Comparison of ENCODE assay signal across 8 cellular contexts in genomic region chr17:44197980-44198720, GRCh38. TPM values are rescaled to one million over a fixed set of nuclear protein-coding genes. Genes with fewer than 3 reads are reported as not detected.
DNase-seq lines count a peak whose midpoint lies in the region; TF ChIP-seq lines count a peak whose summit lies in the region.

No MANE protein-coding gene starts in this region.

- peak overlapping the region; percentile 49 for H2BK120ac ChIP-seq in mesendoderm (ENCODE audit: low read depth, low read length)

- H3K4me2 ChIP-seq in SU-DHL-6 (ENCODE audit: low read depth, low read length, poor library complexity, severe bottlenecking) (peak overlapping the region; percentile 99), mesendoderm (ENCODE audit: low read length) (peak overlapping the region; percentile 90)

- peak overlapping the region; percentile 69 for H3K4me3 ChIP-seq in BJ (ENCODE audit: low read depth, low read length)
- peak overlapping the region; percentile 88 for H3K4me3 ChIP-seq in H7 (ENCODE audit: insufficient read depth, low read depth, low read length)
- H3K4me3 ChIP-seq in SU-DHL-6 (ENCODE audit: insufficient read depth, low read length, poor library complexity, severe bottlenecking): peak overlapping the region; percentile 90
- peak overlapping the region; percentile 73 for H3K4me3 ChIP-seq in choroid plexus epithelial cell (ENCODE audit: low read depth, low read length)
- H3K4me3 ChIP-seq in mesendoderm (ENCODE audit: low read length): peak overlapping the region; percentile 86

- H3K9ac ChIP-seq in SU-DHL-6 (ENCODE audit: low read length) (peak overlapping the region; percentile 96), mesendoderm (ENCODE audit: low read length) (peak overlapping the region; percentile 97)

- H4K5ac ChIP-seq in mesendoderm (ENCODE audit: low read length): no peak overlapping the region

- no peak overlapping the region for H2BK15ac ChIP-seq in mesendoderm (replicated peaks; ENCODE audit: low read depth)

- peaks cover 2% of the 10 kb centered on the region for H3K4me1 ChIP-seq in mesendoderm (ENCODE audit: control insufficient read depth, low read depth, low read length)

- no peak overlapping the region for H2AK5ac ChIP-seq in mesendoderm (ENCODE audit: low read length)

- peaks cover 14% of the 10 kb centered on the region; the same call in 1 of the 2 replicates for H3F3A ChIP-seq in SU-DHL-6 (ENCODE audit: insufficient read depth)

- peaks cover 27% of the 10 kb centered on the region for H3K36me3 ChIP-seq in BJ (ENCODE audit: control insufficient read depth, insufficient read depth, low read length)
- H3K36me3 ChIP-seq in H7 (replicated peaks; ENCODE audit: control insufficient read depth, insufficient read depth, low read length): peaks cover 33% of the 10 kb centered on the region
- 0 out of 2 replicates have a peak, but pooled peaks cover 3% of the 10 kb centered on the region for H3K36me3 ChIP-seq in SU-DHL-6 (ENCODE audit: low read length)
- H3K36me3 ChIP-seq in mesendoderm (ENCODE audit: control insufficient read depth, insufficient read depth, low read length): peaks cover 11% of the 10 kb centered on the region

- TF ChIP-seq CTCF in BJ (IDR thresholded peaks at IDR 0.05; ENCODE audit: insufficient read depth, low read depth, low read length): peak; percentile 26; the same call in 1 of the 2 replicates
- TF ChIP-seq CTCF in SU-DHL-6 (IDR thresholded peaks at IDR 0.05; ENCODE audit: insufficient read depth, low read length, poor library complexity, severe bottlenecking): no peak
- TF ChIP-seq CTCF in choroid plexus epithelial cell (conservative IDR thresholded peaks at IDR 0.05; ENCODE audit: low read depth, low read length): peak; percentile 30

- no peaks in the 10 kb centered on the region for H3K9me2 ChIP-seq in SU-DHL-6 (replicated peaks; ENCODE audit: insufficient read depth, low read length)

- peak overlapping the region; percentile 90 for H3K56ac ChIP-seq in mesendoderm (ENCODE audit: low read length)

- CTCF ChIA-PET in BJ (lab: Yijun Ruan, JAX): interaction anchor here (0.6 to 3.2 kb wide), 6 partner anchors 12 to 346 kb away, joined by 3 to 19 read pairs (median 5); partner anchors contain the start of gene GRN

- H2BK5ac ChIP-seq in mesendoderm (ENCODE audit: low read length): no peak overlapping the region

- peak overlapping the region; percentile 91 for H3K18ac ChIP-seq in mesendoderm (ENCODE audit: low read length)

- H3K23ac ChIP-seq in mesendoderm (ENCODE audit: low read length): no peak overlapping the region

- peak overlapping the region; percentile 92 for H3K27ac ChIP-seq in SU-DHL-6 (ENCODE audit: low read depth, low read length)
- H3K27ac ChIP-seq in mesendoderm (ENCODE audit: low read depth, low read length): peak overlapping the region; percentile 98

- no peaks in the 10 kb centered on the region for H3K27me3 ChIP-seq in BJ (ENCODE audit: control insufficient read depth, insufficient read depth, low read length)
- H3K27me3 ChIP-seq in H7 (ENCODE audit: control insufficient read depth, insufficient read depth, low read length): no peaks in the 10 kb centered on the region
- H3K27me3 ChIP-seq in SU-DHL-6 (ENCODE audit: low read length): no peaks in the 10 kb centered on the region
- no peaks in the 10 kb centered on the region for H3K27me3 ChIP-seq in mesendoderm (ENCODE audit: insufficient read depth, low read length, poor library complexity)

- DNase-seq in BJ (ENCODE audit: low read depth): no peak
- DNase-seq in H7: peak; percentile 72
- DNase-seq in choroid plexus epithelial cell (ENCODE audit: low read depth): peak; percentile 60
- DNase-seq in mesendoderm: peak; percentile 42
- DNase-seq in ureter (ENCODE audit: low spot score): peak; percentile 75
- no peak for DNase-seq in NCI-H187 treated with DMSO at 0.1 percent for 48 hours (lab: John Stamatoyannopoulos, UW)
- DNase-seq in mesenteric fat pad (ENCODE audit: low spot score): no peak

- POLR2A ChIA-PET in BJ (lab: Charles Lee): no interaction called here

- no peaks in the 10 kb centered on the region for H3K9me3 ChIP-seq in SU-DHL-6 (ENCODE audit: insufficient read depth, low read length)

- WGBS in mesendoderm (ENCODE audit: extremely low coverage, insufficient coverage, low lambda C conversion rate): no CpG with 5 or more reads among the region's 11 CpGs

- peak overlapping the region; percentile 70 for H3K4ac ChIP-seq in mesendoderm (ENCODE audit: low read depth, low read length)

- no peak overlapping the region for H2AFZ ChIP-seq in SU-DHL-6 (ENCODE audit: low read depth, low read length, severe bottlenecking)

- H3K79me2 ChIP-seq in SU-DHL-6 (ENCODE audit: insufficient read depth, low read length) (peaks cover 21% of the 10 kb centered on the region), mesendoderm (ENCODE audit: control insufficient read depth, insufficient read depth, low read length) (peaks cover 23% of the 10 kb centered on the region)

- peaks cover 13% of the 10 kb centered on the region for H3K79me1 ChIP-seq in mesendoderm (ENCODE audit: low read length)

- H4K20me1 ChIP-seq in SU-DHL-6 (ENCODE audit: low read depth, low read length): no peaks in the 10 kb centered on the region

- H4K8ac ChIP-seq in mesendoderm (ENCODE audit: low read depth, low read length): peak overlapping the region; percentile 78

RNA-seq across cellular contexts. Expression of gene ATXN7L3, which starts 1.5 kb away (rescaled TPM):
- polyA plus RNA-seq in BJ (2011; rRNA removed): 47.0 and 53.9 TPM in 2 replicates
- polyA minus RNA-seq in BJ (2011; rRNA and poly(A)+ RNA removed): 35.2 and 50.0 TPM in 2 replicates
- 80.6 and 83.4 TPM in 2 replicates for total RNA-seq in H7 (2014; rRNA removed; shearing (Covaris generic))
- 48.5 TPM for polyA plus RNA-seq in mesendoderm (2013, experiment 1 of 2)
- 47.5 TPM for polyA plus RNA-seq in mesendoderm (2013, experiment 2 of 2)
- total RNA-seq in ureter (66.7 TPM), mesenteric fat pad (64.5 TPM)

RNA-seq across cellular contexts. Expression of gene TMUB2, which starts 11.4 kb away (rescaled TPM):
- 43.8 and 64.0 TPM in 2 replicates for polyA plus RNA-seq in BJ (2011; rRNA removed)
- polyA minus RNA-seq in BJ (2011; rRNA and poly(A)+ RNA removed): 23.4 and 24.8 TPM in 2 replicates
- 19.1 and 25.7 TPM in 2 replicates for total RNA-seq in H7 (2014; rRNA removed; shearing (Covaris generic))
- polyA plus RNA-seq in mesendoderm (2013, experiment 1 of 2): 11.7 TPM
- polyA plus RNA-seq in mesendoderm (2013, experiment 2 of 2): 11.4 TPM
- total RNA-seq in ureter: 41.4 TPM
- 35.8 TPM for total RNA-seq in mesenteric fat pad

RNA-seq across cellular contexts. Expression of gene UBTF, which starts 21.3 kb away (rescaled TPM):
- 19.8 and 21.1 TPM in 2 replicates for polyA plus RNA-seq in BJ (2011; rRNA removed)
- 18.7 TPM in 2 replicates for polyA minus RNA-seq in BJ (2011; rRNA and poly(A)+ RNA removed)
- total RNA-seq in H7 (2014; rRNA removed; shearing (Covaris generic)): 63.3 and 66.2 TPM in 2 replicates
- 78.1 TPM for polyA plus RNA-seq in mesendoderm (2013, experiment 1 of 2)
- polyA plus RNA-seq in mesendoderm (2013, experiment 2 of 2): 78.4 TPM
- total RNA-seq in ureter (108 TPM), mesenteric fat pad (41.2 TPM)

RNA-seq across cellular contexts. Expression of gene ASB16, which starts 27.6 kb away (rescaled TPM):
- polyA plus RNA-seq in BJ (2011; rRNA removed): 0.04 TPM in 1 of 2 replicates, not detected in the other
- 0.10 TPM in 1 of 2 replicates, not detected in the other for polyA minus RNA-seq in BJ (2011; rRNA and poly(A)+ RNA removed)
- 0.17 TPM in 1 of 2 replicates, not detected in the other for total RNA-seq in H7 (2014; rRNA removed; shearing (Covaris generic))
- polyA plus RNA-seq in mesendoderm (2013, experiment 1 of 2): not detected
- not detected for polyA plus RNA-seq in mesendoderm (2013, experiment 2 of 2)
- total RNA-seq in ureter: 0.36 TPM
- total RNA-seq in mesenteric fat pad: not detected

RNA-seq across cellular contexts. Expression of gene HROB, which starts 56.4 kb away (rescaled TPM):
- 2.1 and 3.4 TPM in 2 replicates for polyA plus RNA-seq in BJ (2011; rRNA removed)
- polyA minus RNA-seq in BJ (2011; rRNA and poly(A)+ RNA removed): 6.8 and 7.0 TPM in 2 replicates
- 12.9 and 15.7 TPM in 2 replicates for total RNA-seq in H7 (2014; rRNA removed; shearing (Covaris generic))
- 10.7 TPM for polyA plus RNA-seq in mesendoderm (2013, experiment 1 of 2)
- polyA plus RNA-seq in mesendoderm (2013, experiment 2 of 2): 10.4 TPM
- total RNA-seq in ureter (1.3 TPM), mesenteric fat pad (0.74 TPM)

Comparison
In these comparisons a context has a peak if more than half of its experiments do, and no peak if none do; other contexts are left out.
1. DNase-seq: peak in H7 (single experiment), choroid plexus epithelial cell (single experiment), mesendoderm (single experiment) and ureter (single experiment); none in BJ (single experiment), NCI-H187 treated with DMSO at 0.1 percent for 48 hours (single experiment) and mesenteric fat pad (single experiment).
2. Peak in every context shown above with its lines, with median percentiles within 50 percentile points of each other: H3K4me3 ChIP-seq.